8 cellular contexts compared by ENCODE assay signal in genomic region chr1:21909787-21910503, GRCh38. TPM values are rescaled to one million over a fixed set of nuclear protein-coding genes. Genes with fewer than 3 reads are reported as not detected.
DNase-seq lines count a peak whose midpoint lies in the region; ATAC-seq and TF ChIP-seq lines count a peak whose summit lies in the region.

No MANE protein-coding gene starts in this region.

- ATAC-seq in T-cell (replicated peaks in 1 of 4) (peak; percentile 41 to 93 (median 52)), HG03354 (IDR thresholded peaks at IDR 0.05; ENCODE audit: poor library complexity, severe bottlenecking, unreplicated experiment) (no peak), HG02571 (IDR thresholded peaks at IDR 0.05; ENCODE audit: unreplicated experiment) (no peak)

- DNase-seq in GDM1 (lab: John Stamatoyannopoulos, UW) = peak; percentile 93
- peak in 13 of 34 experiments; percentile 4 to 41 (median 15) for DNase-seq in T-cell
- DNase-seq in epithelial cell of esophagus (ENCODE audit: low read depth) = peak; percentile 27
- peak; percentile 88 for DNase-seq in osteoblast (ENCODE audit: insufficient read length, low spot score, missing footprints)
- no peak for DNase-seq in NCI-H2171 (lab: John Stamatoyannopoulos, UW)
- no peak for DNase-seq in NCI-H510A (lab: John Stamatoyannopoulos, UW)

- peaks cover 80% of the 10 kb centered on the region for H3K79me2 ChIP-seq in osteoblast (ENCODE audit: insufficient read depth, low read length)

- H3K4me3 ChIP-seq in epithelial cell of esophagus (ENCODE audit: low read length) (no peak overlapping the region), osteoblast (ENCODE audit: insufficient read depth, low read length) (no peak overlapping the region)

- peaks cover 14% of the 10 kb centered on the region for H4K20me1 ChIP-seq in osteoblast (ENCODE audit: insufficient read depth, low read length)

- no peak for TF ChIP-seq CTCF in epithelial cell of esophagus (IDR thresholded peaks at IDR 0.05; ENCODE audit: insufficient read depth, low read depth, low read length, missing control alignments)
- TF ChIP-seq CTCF in osteoblast (IDR thresholded peaks at IDR 0.05; ENCODE audit: extremely low read depth, low read depth, low read length) = no peak

- peak overlapping the region in 1 of 2 donors; percentile 44 for H3K27ac Mint-ChIP-seq in T-cell

- no peak overlapping the region for H2AFZ ChIP-seq in osteoblast (ENCODE audit: low read length)

- peak overlapping the region; percentile 40 for H3K4me2 ChIP-seq in osteoblast (ENCODE audit: insufficient read depth, low read length)

- no peaks in the 10 kb centered on the region for H3K9me3 Mint-ChIP-seq in T-cell

- no peaks in the 10 kb centered on the region for H3K27me3 Mint-ChIP-seq in T-cell

- POLR2A ChIA-PET in T-cell (lab: Charles Lee) = no interaction called here

- peaks cover 67% of the 10 kb centered on the region for H3K4me1 ChIP-seq in osteoblast (ENCODE audit: insufficient read depth, low read length)

- peaks cover 8 to 14% (median 10%) of the 10 kb centered on the region in 3 donors for H3K4me1 Mint-ChIP-seq in T-cell

- H3K36me3 ChIP-seq in osteoblast (ENCODE audit: insufficient read depth, low read length) = peaks cover 31% of the 10 kb centered on the region

- CTCF ChIA-PET in T-cell (lab: Charles Lee) = no interaction called here

- H3K9me3 ChIP-seq in osteoblast (ENCODE audit: low read depth, low read length) = no peaks in the 10 kb centered on the region

- H3K4me3 Mint-ChIP-seq in T-cell = no peak overlapping the region

- no peaks in the 10 kb centered on the region for H3K36me3 Mint-ChIP-seq in T-cell

- H3K27me3 ChIP-seq in osteoblast (ENCODE audit: insufficient read depth, low read length) = no peaks in the 10 kb centered on the region

- H3K27ac ChIP-seq in osteoblast (ENCODE audit: low read depth, low read length) = peak overlapping the region; percentile 96

RNA-seq across cellular contexts. Expression of gene HSPG2, which starts 27.2 kb away (rescaled TPM):
- 1 to 10 TPM; 4.4 to 9.3 (median 7.9) TPM for total RNA-seq in T-cell
- 220 and 265 TPM in 2 replicates for total RNA-seq in osteoblast

Comparison
In these comparisons a context has a peak if more than half of its experiments do, and no peak if none do; other contexts are left out.
1. DNase-seq: peak in GDM1 (single experiment), epithelial cell of esophagus (single experiment) and osteoblast (single experiment); none in NCI-H2171 (single experiment) and NCI-H510A (single experiment).
2. ATAC-seq: peak in T-cell (4 of 4); none in HG03354 (single experiment) and HG02571 (single experiment).
3. RNA of gene HSPG2, which starts 27.2 kb away (total RNA-seq): 220 to 265 TPM in osteoblast; 4.4 to 9.3 TPM in T-cell; every median in the first group is over 10 times any median in the second.